ENCODE assay signal across 2 cellular contexts in the genomic region with DNA sequence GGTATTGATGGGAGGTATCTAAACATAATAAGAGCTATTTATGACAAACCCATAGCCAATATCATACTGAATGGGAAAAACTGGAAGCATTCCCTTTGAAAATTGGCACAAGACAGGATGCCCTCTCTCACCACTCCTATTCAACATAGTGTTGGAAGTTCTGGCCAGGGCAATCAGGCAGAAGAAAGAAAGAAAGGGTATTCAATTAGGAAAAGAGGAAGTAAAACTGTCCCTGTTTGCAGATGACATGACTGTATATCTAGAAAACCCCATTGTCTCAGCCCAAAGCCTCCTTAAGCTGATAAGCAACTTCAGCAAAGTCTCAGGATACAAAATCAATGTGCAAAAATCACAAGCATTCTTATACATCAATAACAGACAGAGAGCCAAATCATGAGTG. TPM values are rescaled to one million over a fixed set of nuclear protein-coding genes. Genes with fewer than 3 reads are reported as not detected.
"Had no signal": no experiment of that assay in that cellular context is flagged by ENCODE, and none has a peak within 500 bp of the region (broad histone marks: within the 10 kb centered on the region; RNA-seq: fewer than 3 reads in every experiment).

No MANE protein-coding gene starts in this region.

RNA-seq across cellular contexts. Expression of a gene that starts 6.3 kb away (rescaled TPM):
- total RNA-seq: foreskin keratinocyte, mammary epithelial cell had no signal
